ENCODE assay signal across 23 cellular contexts in the genomic region with DNA sequence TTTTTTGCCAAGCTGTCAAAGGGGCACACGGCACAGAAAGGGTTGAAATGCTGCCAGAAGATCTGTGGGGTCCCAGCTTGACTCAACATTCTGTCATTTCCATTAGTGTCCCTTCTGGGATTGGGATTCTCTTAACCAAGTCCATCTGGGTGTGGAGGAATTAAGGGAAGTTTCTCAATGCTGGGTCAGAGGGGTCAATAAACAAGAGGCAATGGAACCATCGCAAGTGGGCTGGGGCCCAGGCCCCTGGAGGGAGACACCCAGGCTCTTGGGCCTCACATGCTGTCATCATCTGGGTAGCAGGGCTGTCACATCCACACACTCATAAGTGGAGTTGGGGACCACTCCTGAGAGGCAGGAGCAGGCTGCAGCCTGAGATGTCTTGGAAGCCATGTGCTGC. TPM values are rescaled to one million over a fixed set of nuclear protein-coding genes. Genes with fewer than 3 reads are reported as not detected.
A peak's percentile ranks its signal among the peaks of the same experiment; 100 is the strongest.
DNase-seq lines count a peak whose midpoint lies in the region; ATAC-seq and TF ChIP-seq lines count a peak whose summit lies in the region.
"Had no signal": no experiment of that assay in that cellular context is flagged by ENCODE, and none has a peak within 500 bp of the region (broad histone marks: within the 10 kb centered on the region; RNA-seq: fewer than 3 reads in every experiment).

No MANE protein-coding gene starts in this region.

- H3K36me3 ChIP-seq in breast epithelium (no peaks in the 10 kb centered on the region), mammary epithelial cell (ENCODE audit: insufficient read depth, low read length) (no peaks in the 10 kb centered on the region), gastroesophageal sphincter (no peaks in the 10 kb centered on the region), tibial artery (no peaks in the 10 kb centered on the region), mucosa of descending colon (ENCODE audit: low read depth) (no peaks in the 10 kb centered on the region)

- TF ChIP-seq POLR2A in breast epithelium (IDR thresholded peaks at IDR 0.05) = no peak
- no peak for TF ChIP-seq POLR2A in gastroesophageal sphincter (IDR thresholded peaks at IDR 0.05)

- WGBS in mammary epithelial cell (ENCODE audit: low coverage, missing lambda C conversion rate) = 73% methylated on average over 2 of the region's 2 CpGs
- WGBS in gastroesophageal sphincter (ENCODE audit: low coverage in 1 of 2), 2 donors = 38 to 42% methylated on average over 1 to 2 of the region's 2 CpGs

- H3K4me3 ChIP-seq in breast epithelium (peak overlapping the region in 1 of 3 donors; percentile 16), mammary epithelial cell (replicated peaks in 1 of 3; ENCODE audit: insufficient read depth in 1 of 3, low read depth in 2 of 3, low read length in 3 of 3) (no peak overlapping the region), HFF-Myc (replicated peaks; ENCODE audit: low read depth, low read length) (no peak overlapping the region), gastroesophageal sphincter (no peak overlapping the region), tibial artery (no peak overlapping the region), mucosa of descending colon (no peak overlapping the region)
- H3K4me3 ChIP-seq: PC-9 had no signal

- DNase-seq in breast epithelium (ENCODE audit: low spot score in 2 of 2) (no peak), mammary epithelial cell (no peak), HFF-Myc (ENCODE audit: extremely low read depth, low read depth) (peak; percentile 56), tibial artery (peak; percentile 48 to 68), mucosa of descending colon (no peak)
- DNase-seq: 8988T; Calu3; CD8-positive, alpha-beta memory T cell; DMS153; GDM1; Kasumi-1; NCI-H1417 treated with DMSO at 0.1 percent for 48 hours; NCI-H187 treated with DMSO at 0.1 percent for 48 hours; NCI-H748 treated with DMSO at 0.1 percent for 48 hours; PC-9; RPMI8226; SIG-M5; SK-N-SH had no signal

- H3K27ac ChIP-seq in breast epithelium = peak overlapping the region; percentile 54 to 85
- no peak overlapping the region for H3K27ac ChIP-seq in mammary epithelial cell (ENCODE audit: insufficient read depth, low read depth, low read length)
- peak overlapping the region in 2 of 4 donors; percentile 37 to 54 for H3K27ac ChIP-seq in gastroesophageal sphincter
- no peak overlapping the region for H3K27ac ChIP-seq in tibial artery
- H3K27ac ChIP-seq: C4-2B, PC-9 had no signal

- TF ChIP-seq CTCF in breast epithelium (IDR thresholded peaks at IDR 0.05) = no peak
- no peak for TF ChIP-seq CTCF in mammary epithelial cell (conservative IDR thresholded peaks at IDR 0.05 in 1 of 2, IDR thresholded peaks at IDR 0.05 in 1 of 2; ENCODE audit: extremely low read depth in 1 of 2, insufficient read depth in 1 of 2, low read depth in 1 of 2, low read length in 2 of 2)
- no peak for TF ChIP-seq CTCF in HFF-Myc (IDR thresholded peaks at IDR 0.05; ENCODE audit: low read depth, low read length, missing control alignments)
- TF ChIP-seq CTCF in gastroesophageal sphincter (IDR thresholded peaks at IDR 0.05) = no peak
- TF ChIP-seq CTCF in tibial artery (IDR thresholded peaks at IDR 0.05) = no peak
- TF ChIP-seq CTCF in mucosa of descending colon (IDR thresholded peaks at IDR 0.05) = no peak

- H2AFZ ChIP-seq in mammary epithelial cell (ENCODE audit: low read depth, low read length) = no peak overlapping the region
- H2AFZ ChIP-seq: PC-9 had no signal

- intact Hi-C loops in breast epithelium (cut with DNase I; ENCODE audit: low total_unique reads) = loop anchor here (5.0 kb wide), 1 partner anchor 85 kb away; no protein-coding TSS in a partner anchor
- intact Hi-C loops in mammary epithelial cell (cut with micrococcal nuclease) = no loop called here
- intact Hi-C loops in tibial artery (cut with DNase I; ENCODE audit: low total_unique reads) = no loop called here
- intact Hi-C loops in mucosa of descending colon (cut with DNase I, micrococcal nuclease) = no loop called here

- H3K4me2 ChIP-seq in mammary epithelial cell (ENCODE audit: insufficient read depth, low read depth, low read length) = no peak overlapping the region
- H3K4me2 ChIP-seq: PC-9, SK-N-SH had no signal

- TF ChIP-seq EP300 in gastroesophageal sphincter (IDR thresholded peaks at IDR 0.05) = no peak

- in situ Hi-C loops in mammary epithelial cell (cut with MboI; ENCODE audit: low sequenced_read_pairs in 2 of 2) = no loop called here

- ATAC-seq in gastroesophageal sphincter (peak; percentile 83), GM18519 (IDR thresholded peaks at IDR 0.05; ENCODE audit: low FRiP score, unreplicated experiment) (no peak), GM19463 (IDR thresholded peaks at IDR 0.05; ENCODE audit: unreplicated experiment) (no peak), mucosa of descending colon (no peak)

- H4K20me1 ChIP-seq in mammary epithelial cell (ENCODE audit: insufficient read depth, low read length) = no peaks in the 10 kb centered on the region

- peaks cover 0 to 6% of the 10 kb centered on the region in 2 donors for H3K4me1 ChIP-seq in breast epithelium
- H3K4me1 ChIP-seq in mammary epithelial cell (ENCODE audit: insufficient read depth, low read length) = no peaks in the 10 kb centered on the region
- no peaks in the 10 kb centered on the region for H3K4me1 ChIP-seq in gastroesophageal sphincter
- H3K4me1 ChIP-seq in tibial artery = no peaks in the 10 kb centered on the region
- H3K4me1 ChIP-seq in mucosa of descending colon (ENCODE audit: low read depth) = no peaks in the 10 kb centered on the region

- dilution Hi-C loops in mammary epithelial cell (cut with HindIII; ENCODE audit: low sequenced_read_pairs) = no loop called here

- H3K9ac ChIP-seq in mammary epithelial cell (ENCODE audit: insufficient read depth, low read length) = no peak overlapping the region
- H3K9ac ChIP-seq: SK-N-SH had no signal

- H3K9me3 ChIP-seq in breast epithelium (peaks cover 0 to 4% of the 10 kb centered on the region in 2 donors), mammary epithelial cell (replicated peaks; ENCODE audit: insufficient read depth, low read length) (no peaks in the 10 kb centered on the region), gastroesophageal sphincter (no peaks in the 10 kb centered on the region), tibial artery (no peaks in the 10 kb centered on the region), mucosa of descending colon (no peaks in the 10 kb centered on the region)
- H3K9me3 ChIP-seq: SK-N-SH had no signal

- no TSS peak for BruUV-seq in mammary epithelial cell (replicated peaks; lab: Mats Ljungman, UMichigan)

- no peaks in the 10 kb centered on the region for H3K79me2 ChIP-seq in mammary epithelial cell (ENCODE audit: insufficient read depth, low read length)

- no peaks in the 10 kb centered on the region for H3K27me3 ChIP-seq in breast epithelium
- H3K27me3 ChIP-seq in mammary epithelial cell (ENCODE audit: insufficient read depth, low read length) = peaks cover 2% of the 10 kb centered on the region
- H3K27me3 ChIP-seq in gastroesophageal sphincter = no peaks in the 10 kb centered on the region
- H3K27me3 ChIP-seq in tibial artery = peaks cover 0 to 3% of the 10 kb centered on the region in 2 donors

- CTCF ChIA-PET in mammary epithelial cell (lab: Charles Lee; ENCODE audit: low non-redundant PET) = no interaction called here

RNA-seq across cellular contexts. Expression of a gene that starts 8.1 kb away (rescaled TPM):
- total RNA-seq in breast epithelium (1,000 to 10,000 TPM in 2 of 3 donors, 100 to 1,000 TPM in 1; 651 to 2,224 (median 1,247) TPM), mammary epithelial cell (10 to 100 TPM in 1 of 2 donors, not detected in 1; 31.7 TPM), gastroesophageal sphincter (100 to 1,000 TPM; 123 to 541 (median 380) TPM), mucosa of descending colon (10 to 100 TPM in 2 of 3 donors, 1 to 10 TPM in 1; 8.7 to 73.6 (median 10.7) TPM)
- polyA plus RNA-seq in mammary epithelial cell = 0.86 TPM
- polyA minus RNA-seq in mammary epithelial cell = not detected
- total RNA-seq: Calu3, Daoy had no signal
- polyA plus RNA-seq: CD8-positive, alpha-beta memory T cell had no signal

RNA-seq across cellular contexts. Expression of a gene that starts 48.7 kb away (rescaled TPM):
- total RNA-seq in breast epithelium = 10 to 100 TPM; 44.8 to 65.7 (median 61.6) TPM
- total RNA-seq in mammary epithelial cell = 100 to 1,000 TPM in 1 of 2 donors, 10 to 100 TPM in 1; 45.5 to 129 TPM
- polyA plus RNA-seq in mammary epithelial cell = 11.5 TPM
- polyA minus RNA-seq in mammary epithelial cell = 34.8 TPM
- 100 to 1,000 TPM in 1 of 4 donors, 10 to 100 TPM in 3; 63.1 to 472 (median 80.7) TPM for total RNA-seq in gastroesophageal sphincter
- 10 to 100 TPM; 42.6 to 60.0 (median 46.2) TPM for total RNA-seq in mucosa of descending colon

Comparison
In these comparisons a context has a peak if more than half of its experiments do, and no peak if none do; other contexts are left out.
1. H3K27ac ChIP-seq: peak in breast epithelium (2 of 2); none in mammary epithelial cell (single experiment) and tibial artery (0 of 2).
2. DNase-seq: peak in HFF-Myc (single experiment) and tibial artery (2 of 2); none in breast epithelium (0 of 2), mammary epithelial cell (single experiment) and mucosa of descending colon (0 of 3).